20 cellular contexts compared by ENCODE assay signal in genomic region chr14:72652179-72652578, GRCh38.
"Had no signal": no experiment of that assay in that cellular context is flagged by ENCODE, and none has a peak within 500 bp of the region (broad histone marks: within the 10 kb centered on the region; RNA-seq: fewer than 3 reads in every experiment).

No MANE protein-coding gene starts in this region.

- ATAC-seq: activated CD4-positive, CD25-positive, alpha-beta regulatory T cell treated with anti-CD3 and anti-CD28 coated beads, Interleukin-2, amount 50 U/mL, for 24 hours; activated CD8-positive, alpha-beta T cell treated with anti-CD3 and anti-CD28 coated beads, Interleukin-2, amount 10 ng/mL, durations not matched to agents 7 days and 5 days; effector memory CD8-positive, alpha-beta T cell; naive thymus-derived CD8-positive, alpha-beta T cell; stimulated activated naive CD8-positive, alpha-beta T cell treated with anti-CD3 and anti-CD28 coated beads, Interleukin-15, Interleukin-2, amounts not matched to agents 100 U/mL and 50 U/mL, for 24 hours had no signal

- H3K27ac ChIP-seq: cardiac muscle cell, ovary, psoas muscle, skin epidermis, tibial nerve had no signal

- H3K4me1 ChIP-seq: tibial nerve had no signal

- DNase-seq: activated CD4-positive, alpha-beta T cell treated with anti-CD3 and anti-CD28 coated beads, Interleukin-2, amount 10 ng/mL, durations not matched to agents 7 days and 5 days; activated CD8-positive, alpha-beta memory T cell treated with anti-CD3 and anti-CD28 coated beads, Interleukin-2, amount 50 U/mL, for 4 hours; activated CD8-positive, alpha-beta T cell treated with anti-CD3 and anti-CD28 coated beads, Interleukin-2, amount 10 ng/mL, durations not matched to agents 7 days and 5 days; activated effector memory CD4-positive, alpha-beta T cell treated with anti-CD3 and anti-CD28 coated beads, Interleukin-2, amount 50 U/mL, for 16 hours; activated naive CD4-positive, alpha-beta T cell treated with anti-CD3 and anti-CD28 coated beads, Interleukin-2, amount 50 U/mL, for 16 hours; activated T-cell treated with anti-CD3 and anti-CD28 coated beads, Interleukin-2, amount 50 U/mL, for 48 hours; aorta; effector memory CD8-positive, alpha-beta T cell; foreskin fibroblast; left cardiac atrium; mesendoderm; naive thymus-derived CD8-positive, alpha-beta T cell; ovary; psoas muscle; right cardiac atrium; stimulated activated naive CD8-positive, alpha-beta T cell treated with anti-CD3 and anti-CD28 coated beads, Interleukin-15, Interleukin-2, amounts not matched to agents 100 U/mL and 50 U/mL, for 24 hours had no signal

- H3K27me3 ChIP-seq: cardiac muscle cell, ovary, tibial nerve had no signal

- H3K4me3 ChIP-seq: cardiac muscle cell, ovary, psoas muscle, skin epidermis, tibial nerve had no signal

- H3K9me3 ChIP-seq: ovary, psoas muscle, tibial nerve had no signal

- H3K36me3 ChIP-seq: cardiac muscle cell, ovary, tibial nerve had no signal
